ENCODE assay signal across 3 cellular contexts in genomic region chr1:59921248-59921899, GRCh38. TPM values are rescaled to one million over a fixed set of nuclear protein-coding genes. Genes with fewer than 3 reads are reported as not detected.
"Had no signal": no experiment of that assay in that cellular context is flagged by ENCODE, and none has a peak within 500 bp of the region (broad histone marks: within the 10 kb centered on the region; RNA-seq: fewer than 3 reads in every experiment).

No MANE protein-coding gene starts in this region.

RNA-seq across cellular contexts. Expression of gene CYP2J2, which starts 5.2 kb away (rescaled TPM):
- total RNA-seq: natural killer cell treated with Interleukin-12 subunit alpha and Interleukin-12 subunit beta and Interleukin-15 and Interleukin-18, amount 100 ng/mL, for 72 hours; thoracic aorta had no signal
- polyA plus RNA-seq: neural cell had no signal
